In genomic region chr17:60523822-60524221, GRCh38 we compare ENCODE assay signal across 1 cellular context.
TF ChIP-seq lines count a peak whose summit lies in the region.

No MANE protein-coding gene starts in this region.

TF ChIP-seq in IMR-90, 13 proteins besides CTCF, POLR2A, EP300 and RAD21:
- TF ChIP-seq SMC3 (IDR thresholded peaks at IDR 0.05; ENCODE audit: low read depth, low read length) (no peak), ELK1 (IDR thresholded peaks at IDR 0.05; ENCODE audit: borderline replicate concordance, low read depth, low read length) (no peak), MAZ (IDR thresholded peaks at IDR 0.05; ENCODE audit: borderline replicate concordance, low read depth, low read length) (no peak), CEBPB (IDR thresholded peaks at IDR 0.05; ENCODE audit: low read depth, low read length) (no peak), NFE2L2 (IDR thresholded peaks at IDR 0.05; ENCODE audit: low read depth, low read length) (no peak), USF2 (IDR thresholded peaks at IDR 0.05; ENCODE audit: low read depth, low read length) (no peak), RCOR1 (IDR thresholded peaks at IDR 0.05; ENCODE audit: insufficient replicate concordance, low read length) (no peak), MXI1 (IDR thresholded peaks at IDR 0.05; ENCODE audit: borderline replicate concordance, low read depth, low read length) (no peak), RFX5 (IDR thresholded peaks at IDR 0.05; ENCODE audit: low read depth, low read length) (no peak)
TF ChIP-seq in IMR-90: peak in this region for 0.
